ENCODE assay signal across 12 cellular contexts in genomic region chrX:148380107-148380506, GRCh38.
DNase-seq lines count a peak whose midpoint lies in the region; ATAC-seq and TF ChIP-seq lines count a peak whose summit lies in the region.
"Had no signal": no experiment of that assay in that cellular context is flagged by ENCODE, and none has a peak within 500 bp of the region (broad histone marks: within the 10 kb centered on the region; RNA-seq: fewer than 3 reads in every experiment).

No MANE protein-coding gene starts in this region.

- no peaks in the 10 kb centered on the region for H3K36me3 Mint-ChIP-seq in activated CD4-positive, alpha-beta T cell treated with anti-CD3 and anti-CD28 coated beads, Interleukin-2, amount 10 ng/mL, durations not matched to agents 24 days and 14 days (ENCODE audit: low read depth)
- no peaks in the 10 kb centered on the region for H3K36me3 Mint-ChIP-seq in T-helper 1 cell treated with Interleukin-12 subunit alpha and Interleukin-12 subunit beta and Interleukin-4 antibody, amounts not matched to agents 30 μg/mL and 1 μg/mL, for 36 hours (ENCODE audit: low read depth)
- H3K36me3 Mint-ChIP-seq in nephron progenitor cell (ENCODE audit: low read depth): peaks cover 9% of the 10 kb centered on the region

- H3K4me3 Mint-ChIP-seq in activated CD4-positive, alpha-beta T cell treated with anti-CD3 and anti-CD28 coated beads, Interleukin-2, amount 10 ng/mL, durations not matched to agents 24 days and 14 days: peak overlapping the region; percentile 78
- H3K4me3 Mint-ChIP-seq in T-helper 1 cell treated with Interleukin-12 subunit alpha and Interleukin-12 subunit beta and Interleukin-4 antibody, amounts not matched to agents 30 μg/mL and 1 μg/mL, for 36 hours: peak overlapping the region; percentile 70
- no peak overlapping the region for H3K4me3 Mint-ChIP-seq in nephron progenitor cell

- H3K4me1 Mint-ChIP-seq in activated CD4-positive, alpha-beta T cell treated with anti-CD3 and anti-CD28 coated beads, Interleukin-2, amount 10 ng/mL, durations not matched to agents 24 days and 14 days: peaks cover 21% of the 10 kb centered on the region
- peaks cover 22% of the 10 kb centered on the region for H3K4me1 Mint-ChIP-seq in T-helper 1 cell treated with Interleukin-12 subunit alpha and Interleukin-12 subunit beta and Interleukin-4 antibody, amounts not matched to agents 30 μg/mL and 1 μg/mL, for 36 hours (ENCODE audit: low read depth)
- H3K4me1 Mint-ChIP-seq in nephron progenitor cell: peaks cover 16% of the 10 kb centered on the region

- H3K27me3 Mint-ChIP-seq in activated CD4-positive, alpha-beta T cell treated with anti-CD3 and anti-CD28 coated beads, Interleukin-2, amount 10 ng/mL, durations not matched to agents 24 days and 14 days: no peaks in the 10 kb centered on the region
- no peaks in the 10 kb centered on the region for H3K27me3 Mint-ChIP-seq in T-helper 1 cell treated with Interleukin-12 subunit alpha and Interleukin-12 subunit beta and Interleukin-4 antibody, amounts not matched to agents 30 μg/mL and 1 μg/mL, for 36 hours (ENCODE audit: low read depth)
- no peaks in the 10 kb centered on the region for H3K27me3 Mint-ChIP-seq in nephron progenitor cell (ENCODE audit: low read depth, poor library complexity)

- no peak for TF ChIP-seq CTCF in nephron progenitor cell (IDR thresholded peaks at IDR 0.05)

- peak overlapping the region; percentile 45 for H3K27ac Mint-ChIP-seq in activated CD4-positive, alpha-beta T cell treated with anti-CD3 and anti-CD28 coated beads, Interleukin-2, amount 10 ng/mL, durations not matched to agents 24 days and 14 days
- peak overlapping the region; percentile 94 for H3K27ac Mint-ChIP-seq in T-helper 1 cell treated with Interleukin-12 subunit alpha and Interleukin-12 subunit beta and Interleukin-4 antibody, amounts not matched to agents 30 μg/mL and 1 μg/mL, for 36 hours
- peak overlapping the region; percentile 21 for H3K27ac Mint-ChIP-seq in nephron progenitor cell

- ATAC-seq in HG02610 (IDR thresholded peaks at IDR 0.05; ENCODE audit: unreplicated experiment) (peak; percentile 0), GM18868 (IDR thresholded peaks at IDR 0.05; ENCODE audit: unreplicated experiment) (no peak)
- ATAC-seq: A549, HCT116 had no signal

- DNase-seq in activated CD4-positive, alpha-beta T cell treated with anti-CD3 and anti-CD28 coated beads, Interleukin-2, amount 10 ng/mL, durations not matched to agents 24 days and 14 days: peak; percentile 51
- DNase-seq in activated CD4-positive, alpha-beta T cell treated with anti-CD3 and anti-CD28 coated beads for 1 hour: no peak
- DNase-seq in nephron progenitor cell (no peak), NCI-H2107 (lab: John Stamatoyannopoulos, UW) (no peak), NCI-H2227 treated with DMSO at 0.1 percent for 48 hours (lab: John Stamatoyannopoulos, UW) (no peak)
- DNase-seq: activated gamma-delta T cell, left lung had no signal

- H3K9me3 Mint-ChIP-seq in activated CD4-positive, alpha-beta T cell treated with anti-CD3 and anti-CD28 coated beads, Interleukin-2, amount 10 ng/mL, durations not matched to agents 24 days and 14 days: peaks cover 4% of the 10 kb centered on the region
- peaks cover 10% of the 10 kb centered on the region for H3K9me3 Mint-ChIP-seq in T-helper 1 cell treated with Interleukin-12 subunit alpha and Interleukin-12 subunit beta and Interleukin-4 antibody, amounts not matched to agents 30 μg/mL and 1 μg/mL, for 36 hours
- peaks cover 46% of the 10 kb centered on the region for H3K9me3 Mint-ChIP-seq in nephron progenitor cell

- intact Hi-C loops in activated CD4-positive, alpha-beta T cell treated with anti-CD3 and anti-CD28 coated beads, Interleukin-2, amount 10 ng/mL, durations not matched to agents 24 days and 14 days (cut with micrococcal nuclease): loop anchor here (2.0 to 10.0 kb wide), 2 partner anchors 69 to 465 kb away; partner anchors contain the start of gene FMR1

Comparison
In these comparisons a context has a peak if more than half of its experiments do, and no peak if none do; other contexts are left out.
1. H3K27ac Mint-ChIP-seq: peak in every context shown above with its lines; median percentile 94 in T-helper 1 cell treated with Interleukin-12 subunit alpha and Interleukin-12 subunit beta and Interleukin-4 antibody, amounts not matched to agents 30 μg/mL and 1 μg/mL, for 36 hours; 45 in activated CD4-positive, alpha-beta T cell treated with anti-CD3 and anti-CD28 coated beads, Interleukin-2, amount 10 ng/mL, durations not matched to agents 24 days and 14 days; 21 in nephron progenitor cell.